ENCODE assay signal across 19 cellular contexts in the genomic region with DNA sequence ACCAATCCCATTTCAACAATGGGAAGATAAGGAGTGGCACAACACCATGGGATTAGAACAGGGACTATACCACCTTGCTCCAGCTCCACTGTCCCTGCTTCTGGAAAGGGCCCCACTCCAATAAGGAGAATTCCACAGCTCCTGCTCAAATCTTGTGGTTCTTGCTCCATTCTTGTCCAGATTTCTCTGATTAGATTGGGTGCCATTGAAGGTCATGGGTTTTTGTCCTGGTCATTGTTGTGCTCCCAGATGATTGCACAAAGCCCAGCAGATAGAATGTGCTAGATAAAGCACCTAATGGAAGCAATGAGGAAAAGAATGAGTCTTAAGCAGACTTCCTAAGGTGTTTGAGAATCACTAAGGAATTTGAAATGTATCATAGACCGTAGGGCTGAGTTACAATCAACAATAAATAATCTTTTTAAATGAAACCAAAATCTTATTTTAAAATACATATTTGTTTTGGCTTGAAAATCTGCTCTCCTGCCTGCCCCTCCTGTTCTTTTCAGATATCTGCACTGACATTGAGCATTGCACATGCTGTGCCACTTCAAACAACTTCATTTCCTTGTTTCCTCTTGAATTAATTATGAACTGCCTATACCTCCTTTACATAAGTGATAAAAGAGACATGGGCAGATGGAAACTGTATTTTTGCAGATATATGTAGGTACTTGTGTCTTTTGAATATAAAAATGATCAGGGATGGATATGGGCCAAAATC.
A peak's percentile ranks its signal among the peaks of the same experiment; 100 is the strongest.
DNase-seq lines count a peak whose midpoint lies in the region; ATAC-seq and TF ChIP-seq lines count a peak whose summit lies in the region.
"Had no signal": no experiment of that assay in that cellular context is flagged by ENCODE, and none has a peak within 500 bp of the region (broad histone marks: within the 10 kb centered on the region; RNA-seq: fewer than 3 reads in every experiment).

No MANE protein-coding gene starts in this region.

- DNase-seq in HL-60 (ENCODE audit: low read depth in 1 of 2, low spot score in 1 of 2) (no peak), WTC11 (ENCODE audit: low spot score) (no peak), neural progenitor cell (ENCODE audit: low spot score) (peak; percentile 25), breast epithelium (ENCODE audit: low spot score in 2 of 2) (no peak), activated T-cell treated with anti-CD3 and anti-CD28 coated beads for 4 hours (no peak)
- DNase-seq: activated CD4-positive, alpha-beta T cell treated with anti-CD3 and anti-CD28 coated beads for 4 hours; activated gamma-delta T cell treated with Interleukin-2 at 50 U/mL for 16 hours; caudate nucleus; glutamatergic neuron; MM.1S; naive B cell; NCI-H1930; stimulated activated CD4-positive, alpha-beta T cell treated with anti-CD3 and anti-CD28 coated beads, Interleukin-1b, Interleukin-23, amount 100 ng/mL, for 48 hours; uterus had no signal

- H3K4me1 ChIP-seq in neural progenitor cell (peaks cover 42% of the 10 kb centered on the region), breast epithelium (no peaks in the 10 kb centered on the region)
- H3K4me1 ChIP-seq: parathyroid adenoma, uterus had no signal

- H3K4me1 Mint-ChIP-seq in WTC11 (peaks cover 43% of the 10 kb centered on the region), neural progenitor cell (peaks cover 26% of the 10 kb centered on the region)

- no peaks in the 10 kb centered on the region for H3K9me3 Mint-ChIP-seq in WTC11
- no peaks in the 10 kb centered on the region for H3K9me3 Mint-ChIP-seq in neural progenitor cell
- H3K9me3 Mint-ChIP-seq: naive B cell had no signal

- no peaks in the 10 kb centered on the region for H3K9me3 ChIP-seq in neural progenitor cell (ENCODE audit: low read depth)
- no peaks in the 10 kb centered on the region for H3K9me3 ChIP-seq in breast epithelium
- H3K9me3 ChIP-seq: uterus had no signal

- TF ChIP-seq CTCF in C4-2B (conservative IDR thresholded peaks at IDR 0.05) (no peak), HL-60 (IDR thresholded peaks at IDR 0.05; ENCODE audit: insufficient read depth, low read length) (no peak), WTC11 (IDR thresholded peaks at IDR 0.05) (no peak), neural progenitor cell (IDR thresholded peaks at IDR 0.05) (no peak), breast epithelium (IDR thresholded peaks at IDR 0.05) (no peak)

- H2AFZ ChIP-seq in neural progenitor cell (replicated peaks) = no peak overlapping the region
- H2AFZ ChIP-seq: parathyroid adenoma had no signal

- H3K36me3 ChIP-seq in neural progenitor cell (no peaks in the 10 kb centered on the region), breast epithelium (no peaks in the 10 kb centered on the region)
- H3K36me3 ChIP-seq: uterus had no signal

- POLR2A ChIA-PET in WTC11 (lab: Charles Lee) = no interaction called here

- H3K9ac ChIP-seq in neural progenitor cell = no peak overlapping the region
- H3K9ac ChIP-seq: parathyroid adenoma had no signal

- H3K4me2 ChIP-seq in neural progenitor cell = peak overlapping the region; percentile 40

- H3K27ac ChIP-seq in C4-2B (peak overlapping the region; percentile 21; the same call in 1 of the 2 replicates), HL-60 (replicated peaks) (peak overlapping the region; percentile 61), neural progenitor cell (peak overlapping the region; percentile 45), breast epithelium (no peak overlapping the region)
- H3K27ac ChIP-seq: parathyroid adenoma, uterus had no signal

- no peaks in the 10 kb centered on the region for H3K27me3 Mint-ChIP-seq in WTC11 (ENCODE audit: low read depth)
- H3K27me3 Mint-ChIP-seq in neural progenitor cell (ENCODE audit: insufficient read depth, low read depth) = peaks cover 3% of the 10 kb centered on the region
- H3K27me3 Mint-ChIP-seq: naive B cell had no signal

- H3K4me3 Mint-ChIP-seq in WTC11 = no peak overlapping the region
- H3K4me3 Mint-ChIP-seq in neural progenitor cell = no peak overlapping the region
- H3K4me3 Mint-ChIP-seq: naive B cell had no signal

- H3K79me2 ChIP-seq in neural progenitor cell (ENCODE audit: low read depth) = peaks cover 100% of the 10 kb centered on the region

- TF ChIP-seq POLR2A in breast epithelium (IDR thresholded peaks at IDR 0.05) = no peak

- intact Hi-C loops in breast epithelium (cut with DNase I; ENCODE audit: low total_unique reads) = no loop called here

- H3K36me3 Mint-ChIP-seq in WTC11 (no peaks in the 10 kb centered on the region), neural progenitor cell (peaks cover 19% of the 10 kb centered on the region)
- H3K36me3 Mint-ChIP-seq: naive B cell had no signal

- peaks cover 77% of the 10 kb centered on the region for H4K20me1 ChIP-seq in neural progenitor cell (ENCODE audit: low read depth)

- H3K4me3 ChIP-seq in HL-60 (replicated peaks; ENCODE audit: insufficient read depth, low read length) = no peak overlapping the region
- H3K4me3 ChIP-seq in neural progenitor cell = no peak overlapping the region
- H3K4me3 ChIP-seq in breast epithelium = no peak overlapping the region
- H3K4me3 ChIP-seq: GM12878, lung, uterus had no signal

- CTCF ChIA-PET in WTC11 (lab: Charles Lee) = interaction anchor here (1.4 kb wide), 1 partner anchor 8 kb away, joined by 4 read pairs; no protein-coding TSS in a partner anchor

- H3K27me3 ChIP-seq in HL-60 (ENCODE audit: insufficient read depth, poor library complexity, severe bottlenecking) (no peaks in the 10 kb centered on the region), neural progenitor cell (no peaks in the 10 kb centered on the region), breast epithelium (no peaks in the 10 kb centered on the region)
- H3K27me3 ChIP-seq: uterus had no signal

- ATAC-seq in WTC11 = no peak
- ATAC-seq in GM21390 (IDR thresholded peaks at IDR 0.05; ENCODE audit: unreplicated experiment) = no peak
- ATAC-seq: GM12878 had no signal

- peaks cover 16% of the 10 kb centered on the region for H3F3A ChIP-seq in neural progenitor cell (ENCODE audit: low read depth)

- H3K27ac Mint-ChIP-seq in WTC11 = peak overlapping the region; percentile 68
- H3K27ac Mint-ChIP-seq in neural progenitor cell = no peak overlapping the region

TF ChIP-seq in WTC11, 78 proteins besides CTCF, POLR2A, EP300 and RAD21:
- TF ChIP-seq, protein P1, sequence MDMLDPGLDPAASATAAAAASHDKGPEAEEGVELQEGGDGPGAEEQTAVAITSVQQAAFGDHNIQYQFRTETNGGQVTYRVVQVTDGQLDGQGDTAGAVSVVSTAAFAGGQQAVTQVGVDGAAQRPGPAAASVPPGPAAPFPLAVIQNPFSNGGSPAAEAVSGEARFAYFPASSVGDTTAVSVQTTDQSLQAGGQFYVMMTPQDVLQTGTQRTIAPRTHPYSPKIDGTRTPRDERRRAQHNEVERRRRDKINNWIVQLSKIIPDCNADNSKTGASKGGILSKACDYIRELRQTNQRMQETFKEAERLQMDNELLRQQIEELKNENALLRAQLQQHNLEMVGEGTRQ (CRISPR knock-in tag; IDR thresholded peaks at IDR 0.05) = no peak
- TF ChIP-seq SP1 (CRISPR knock-in tag; conservative IDR thresholded peaks at IDR 0.05) (no peak), CREB1 (CRISPR knock-in tag; IDR thresholded peaks at IDR 0.05) (no peak), TP53 (CRISPR knock-in tag; IDR thresholded peaks at IDR 0.05) (no peak), NR3C1 (CRISPR knock-in tag; conservative IDR thresholded peaks at IDR 0.05; ENCODE audit: low read depth) (no peak), RELA (CRISPR knock-in tag; IDR thresholded peaks at IDR 0.05; ENCODE audit: borderline replicate concordance) (no peak)
- TF ChIP-seq, protein P2, sequence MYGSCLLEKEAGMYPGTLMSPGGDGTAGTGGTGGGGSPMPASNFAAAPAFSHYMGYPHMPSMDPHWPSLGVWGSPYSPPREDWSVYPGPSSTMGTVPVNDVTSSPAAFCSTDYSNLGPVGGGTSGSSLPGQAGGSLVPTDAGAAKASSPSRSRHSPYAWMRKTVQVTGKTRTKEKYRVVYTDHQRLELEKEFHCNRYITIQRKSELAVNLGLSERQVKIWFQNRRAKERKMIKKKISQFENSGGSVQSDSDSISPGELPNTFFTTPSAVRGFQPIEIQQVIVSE (CRISPR knock-in tag; IDR thresholded peaks at IDR 0.05; ENCODE audit: borderline replicate concordance) = no peak

Comparison
In these comparisons a context has a peak if more than half of its experiments do, and no peak if none do; other contexts are left out.
1. H3K27ac ChIP-seq: peak in C4-2B (single experiment), HL-60 (single experiment) and neural progenitor cell (single experiment); none in breast epithelium (0 of 2).